In the genomic region with DNA sequence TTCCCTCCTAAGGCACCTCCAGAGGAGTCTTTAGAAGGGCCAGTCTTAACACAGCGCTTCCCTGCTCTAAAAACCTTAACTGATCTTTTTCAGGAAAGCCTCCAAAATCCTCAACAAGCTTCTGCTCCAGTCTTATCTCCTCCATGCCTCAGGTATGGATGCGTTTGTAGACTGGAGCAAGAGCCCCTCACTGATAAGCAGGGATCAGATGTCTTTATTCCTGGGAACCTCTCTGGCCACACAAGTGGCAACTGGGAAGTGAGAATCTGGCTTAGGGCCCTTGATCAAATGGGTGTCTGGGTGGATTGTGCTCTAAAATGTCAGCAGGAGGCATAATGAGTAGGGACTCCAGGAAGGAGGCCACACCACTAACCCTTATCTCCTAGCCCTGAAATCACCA, we compare ENCODE assay signal across 2 cellular contexts.
TF ChIP-seq lines count a peak whose summit lies in the region.

No MANE protein-coding gene starts in this region.

TF ChIP-seq in SK-N-SH, 30 proteins besides CTCF, POLR2A, EP300 and RAD21 (continued from another document):
- TF ChIP-seq, protein P1, sequence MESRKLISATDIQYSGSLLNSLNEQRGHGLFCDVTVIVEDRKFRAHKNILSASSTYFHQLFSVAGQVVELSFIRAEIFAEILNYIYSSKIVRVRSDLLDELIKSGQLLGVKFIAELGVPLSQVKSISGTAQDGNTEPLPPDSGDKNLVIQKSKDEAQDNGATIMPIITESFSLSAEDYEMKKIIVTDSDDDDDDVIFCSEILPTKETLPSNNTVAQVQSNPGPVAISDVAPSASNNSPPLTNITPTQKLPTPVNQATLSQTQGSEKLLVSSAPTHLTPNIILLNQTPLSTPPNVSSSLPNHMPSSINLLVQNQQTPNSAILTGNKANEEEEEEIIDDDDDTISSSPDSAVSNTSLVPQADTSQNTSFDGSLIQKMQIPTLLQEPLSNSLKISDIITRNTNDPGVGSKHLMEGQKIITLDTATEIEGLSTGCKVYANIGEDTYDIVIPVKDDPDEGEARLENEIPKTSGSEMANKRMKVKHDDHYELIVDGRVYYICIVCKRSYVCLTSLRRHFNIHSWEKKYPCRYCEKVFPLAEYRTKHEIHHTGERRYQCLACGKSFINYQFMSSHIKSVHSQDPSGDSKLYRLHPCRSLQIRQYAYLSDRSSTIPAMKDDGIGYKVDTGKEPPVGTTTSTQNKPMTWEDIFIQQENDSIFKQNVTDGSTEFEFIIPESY (IDR thresholded peaks at IDR 0.05; ENCODE audit: borderline replicate concordance, low read depth) = no peak
- TF ChIP-seq, protein P2, sequence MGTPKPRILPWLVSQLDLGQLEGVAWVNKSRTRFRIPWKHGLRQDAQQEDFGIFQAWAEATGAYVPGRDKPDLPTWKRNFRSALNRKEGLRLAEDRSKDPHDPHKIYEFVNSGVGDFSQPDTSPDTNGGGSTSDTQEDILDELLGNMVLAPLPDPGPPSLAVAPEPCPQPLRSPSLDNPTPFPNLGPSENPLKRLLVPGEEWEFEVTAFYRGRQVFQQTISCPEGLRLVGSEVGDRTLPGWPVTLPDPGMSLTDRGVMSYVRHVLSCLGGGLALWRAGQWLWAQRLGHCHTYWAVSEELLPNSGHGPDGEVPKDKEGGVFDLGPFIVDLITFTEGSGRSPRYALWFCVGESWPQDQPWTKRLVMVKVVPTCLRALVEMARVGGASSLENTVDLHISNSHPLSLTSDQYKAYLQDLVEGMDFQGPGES (IDR thresholded peaks at IDR 0.05; ENCODE audit: low read depth, low read length) = no peak
- no peak for TF ChIP-seq NFIC (IDR thresholded peaks at IDR 0.05; ENCODE audit: borderline replicate concordance)
- TF ChIP-seq TAF1 (IDR thresholded peaks at IDR 0.05; ENCODE audit: borderline replicate concordance, low read depth, low read length) = no peak
- no peak for TF ChIP-seq FOXM1 (IDR thresholded peaks at IDR 0.05; ENCODE audit: low read depth)
TF ChIP-seq in SK-N-SH: peak in this region for 0.

TF ChIP-seq in SK-N-SH treated with all-trans-retinoic acid at 6 μM for 48 hours, 23 proteins besides CTCF, POLR2A, EP300 and RAD21 (continued from another document):
- TF ChIP-seq POU6F1 (CRISPR knock-in tag; IDR thresholded peaks at IDR 0.05; ENCODE audit: borderline replicate concordance, low read depth) (no peak), PPARA (CRISPR knock-in tag; IDR thresholded peaks at IDR 0.05; ENCODE audit: borderline replicate concordance) (no peak), GLIS3 (CRISPR knock-in tag; IDR thresholded peaks at IDR 0.05) (no peak), SNAI2 (CRISPR knock-in tag; IDR thresholded peaks at IDR 0.05) (no peak), ZFP30 (CRISPR knock-in tag; IDR thresholded peaks at IDR 0.05) (no peak)
- TF ChIP-seq, protein P3, sequence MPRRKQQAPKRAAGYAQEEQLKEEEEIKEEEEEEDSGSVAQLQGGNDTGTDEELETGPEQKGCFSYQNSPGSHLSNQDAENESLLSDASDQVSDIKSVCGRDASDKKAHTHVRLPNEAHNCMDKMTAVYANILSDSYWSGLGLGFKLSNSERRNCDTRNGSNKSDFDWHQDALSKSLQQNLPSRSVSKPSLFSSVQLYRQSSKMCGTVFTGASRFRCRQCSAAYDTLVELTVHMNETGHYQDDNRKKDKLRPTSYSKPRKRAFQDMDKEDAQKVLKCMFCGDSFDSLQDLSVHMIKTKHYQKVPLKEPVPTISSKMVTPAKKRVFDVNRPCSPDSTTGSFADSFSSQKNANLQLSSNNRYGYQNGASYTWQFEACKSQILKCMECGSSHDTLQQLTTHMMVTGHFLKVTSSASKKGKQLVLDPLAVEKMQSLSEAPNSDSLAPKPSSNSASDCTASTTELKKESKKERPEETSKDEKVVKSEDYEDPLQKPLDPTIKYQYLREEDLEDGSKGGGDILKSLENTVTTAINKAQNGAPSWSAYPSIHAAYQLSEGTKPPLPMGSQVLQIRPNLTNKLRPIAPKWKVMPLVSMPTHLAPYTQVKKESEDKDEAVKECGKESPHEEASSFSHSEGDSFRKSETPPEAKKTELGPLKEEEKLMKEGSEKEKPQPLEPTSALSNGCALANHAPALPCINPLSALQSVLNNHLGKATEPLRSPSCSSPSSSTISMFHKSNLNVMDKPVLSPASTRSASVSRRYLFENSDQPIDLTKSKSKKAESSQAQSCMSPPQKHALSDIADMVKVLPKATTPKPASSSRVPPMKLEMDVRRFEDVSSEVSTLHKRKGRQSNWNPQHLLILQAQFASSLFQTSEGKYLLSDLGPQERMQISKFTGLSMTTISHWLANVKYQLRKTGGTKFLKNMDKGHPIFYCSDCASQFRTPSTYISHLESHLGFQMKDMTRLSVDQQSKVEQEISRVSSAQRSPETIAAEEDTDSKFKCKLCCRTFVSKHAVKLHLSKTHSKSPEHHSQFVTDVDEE (CRISPR knock-in tag; IDR thresholded peaks at IDR 0.05) = no peak
- TF ChIP-seq, protein P4, sequence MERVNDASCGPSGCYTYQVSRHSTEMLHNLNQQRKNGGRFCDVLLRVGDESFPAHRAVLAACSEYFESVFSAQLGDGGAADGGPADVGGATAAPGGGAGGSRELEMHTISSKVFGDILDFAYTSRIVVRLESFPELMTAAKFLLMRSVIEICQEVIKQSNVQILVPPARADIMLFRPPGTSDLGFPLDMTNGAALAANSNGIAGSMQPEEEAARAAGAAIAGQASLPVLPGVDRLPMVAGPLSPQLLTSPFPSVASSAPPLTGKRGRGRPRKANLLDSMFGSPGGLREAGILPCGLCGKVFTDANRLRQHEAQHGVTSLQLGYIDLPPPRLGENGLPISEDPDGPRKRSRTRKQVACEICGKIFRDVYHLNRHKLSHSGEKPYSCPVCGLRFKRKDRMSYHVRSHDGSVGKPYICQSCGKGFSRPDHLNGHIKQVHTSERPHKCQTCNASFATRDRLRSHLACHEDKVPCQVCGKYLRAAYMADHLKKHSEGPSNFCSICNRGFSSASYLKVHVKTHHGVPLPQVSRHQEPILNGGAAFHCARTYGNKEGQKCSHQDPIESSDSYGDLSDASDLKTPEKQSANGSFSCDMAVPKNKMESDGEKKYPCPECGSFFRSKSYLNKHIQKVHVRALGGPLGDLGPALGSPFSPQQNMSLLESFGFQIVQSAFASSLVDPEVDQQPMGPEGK (CRISPR knock-in tag; IDR thresholded peaks at IDR 0.05; ENCODE audit: borderline replicate concordance) = no peak
